8 cellular contexts compared by ENCODE assay signal in the genomic region with DNA sequence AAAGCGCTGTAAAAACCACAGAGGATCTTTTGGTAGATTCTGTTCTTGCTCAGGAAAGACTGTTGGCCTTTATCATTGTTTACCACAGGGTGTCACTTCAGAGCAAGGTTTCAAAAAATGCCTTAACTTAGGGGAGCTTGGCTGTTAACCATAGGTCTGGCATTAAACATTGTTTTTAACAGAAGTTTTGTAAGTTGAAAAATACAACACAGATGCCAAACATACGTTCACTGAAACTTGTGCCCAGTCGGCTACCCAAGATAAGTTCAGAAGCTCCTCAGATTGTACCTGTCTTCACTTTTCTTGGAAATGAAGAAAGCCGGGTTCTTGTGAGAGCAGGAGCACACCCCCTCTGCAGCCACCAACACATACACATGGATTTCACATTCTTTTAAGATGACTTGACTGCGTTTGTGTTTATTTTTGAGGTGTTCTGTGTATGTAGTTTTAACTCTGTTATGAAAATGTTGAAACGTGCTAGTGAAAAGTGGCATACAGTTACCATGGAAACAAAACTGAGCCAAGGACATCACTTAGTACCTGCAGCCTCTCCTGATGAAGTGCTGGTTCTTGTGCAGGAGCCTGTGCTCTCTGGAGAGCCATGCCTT.
DNase-seq lines count a peak whose midpoint lies in the region; ATAC-seq and TF ChIP-seq lines count a peak whose summit lies in the region.

No MANE protein-coding gene starts in this region.

- peak; percentile 53 for DNase-seq in HFFc6
- DNase-seq in RWPE2 (ENCODE audit: low spot score) = no peak
- peak; percentile 20 to 74 for DNase-seq in foreskin fibroblast
- no peak for DNase-seq in stimulated activated naive CD4-positive, alpha-beta T cell (lab: John Stamatoyannopoulos, UW)

- H3K27me3 Mint-ChIP-seq in HFFc6 (ENCODE audit: insufficient read depth) = peaks cover 9% of the 10 kb centered on the region

- H3K4me3 Mint-ChIP-seq in HFFc6 = no peak overlapping the region

- H3K36me3 Mint-ChIP-seq in HFFc6 (ENCODE audit: low read depth) = no peaks in the 10 kb centered on the region

- H3K4me1 ChIP-seq in RWPE2 (ENCODE audit: insufficient read depth, poor library complexity, severe bottlenecking) (no peaks in the 10 kb centered on the region), skeletal muscle satellite cell (ENCODE audit: control insufficient read depth, insufficient read depth, low read length) (peaks cover 3% of the 10 kb centered on the region)

- H3K4me2 ChIP-seq in skeletal muscle satellite cell (ENCODE audit: low read length) = peak overlapping the region; percentile 19

- no peak overlapping the region for H3K4me3 ChIP-seq in RWPE2 (ENCODE audit: severe bottlenecking)
- no peak overlapping the region for H3K4me3 ChIP-seq in foreskin fibroblast (ENCODE audit: low read depth in 1 of 2, low read length in 2 of 2)
- no peak overlapping the region for H3K4me3 ChIP-seq in skeletal muscle satellite cell (ENCODE audit: low read length)

- no peaks in the 10 kb centered on the region for H3K9me3 Mint-ChIP-seq in HFFc6

- ATAC-seq in RWPE2 (ENCODE audit: low read depth) (peak; percentile 76), GM21360 (IDR thresholded peaks at IDR 0.05; ENCODE audit: unreplicated experiment) (no peak), HG02840 (IDR thresholded peaks at IDR 0.05; ENCODE audit: low FRiP score, unreplicated experiment) (no peak)

- H3K9ac ChIP-seq in skeletal muscle satellite cell (ENCODE audit: low read depth, low read length) = no peak overlapping the region

- peaks cover 2% of the 10 kb centered on the region for H3K27me3 ChIP-seq in RWPE2 (ENCODE audit: insufficient read depth, poor library complexity, severe bottlenecking)
- H3K27me3 ChIP-seq in skeletal muscle satellite cell (ENCODE audit: control insufficient read depth, insufficient read depth, low read length) = peaks cover 2% of the 10 kb centered on the region

- no peak overlapping the region for H3K27ac Mint-ChIP-seq in HFFc6

- no peaks in the 10 kb centered on the region; the same call in 1 of the 2 replicates for H3K4me1 Mint-ChIP-seq in HFFc6 (ENCODE audit: low read depth)

- no peaks in the 10 kb centered on the region for H3K36me3 ChIP-seq in RWPE2 (ENCODE audit: low read depth)
- H3K36me3 ChIP-seq in skeletal muscle satellite cell (ENCODE audit: insufficient read depth, low read length) = no peaks in the 10 kb centered on the region

- peak; percentile 80 for TF ChIP-seq CTCF in C4-2B (conservative IDR thresholded peaks at IDR 0.05)
- peak; percentile 81 for TF ChIP-seq CTCF in HFFc6 (IDR thresholded peaks at IDR 0.05)
- TF ChIP-seq CTCF in RWPE2 (IDR thresholded peaks at IDR 0.05; ENCODE audit: poor library complexity, severe bottlenecking) = peak; percentile 76
- TF ChIP-seq CTCF in foreskin fibroblast (IDR thresholded peaks at IDR 0.05; ENCODE audit: low read depth, low read length) = peak; percentile 62

- no peaks in the 10 kb centered on the region for H3K9me3 ChIP-seq in RWPE2 (ENCODE audit: severe bottlenecking)
- H3K9me3 ChIP-seq in skeletal muscle satellite cell (replicated peaks; ENCODE audit: low read length) = no peaks in the 10 kb centered on the region

- H3K27ac ChIP-seq in C4-2B (peak overlapping the region; percentile 99), RWPE2 (ENCODE audit: poor library complexity, severe bottlenecking) (no peak overlapping the region)

Comparison
In these comparisons a context has a peak if more than half of its experiments do, and no peak if none do; other contexts are left out.
1. DNase-seq: peak in HFFc6 (single experiment) and foreskin fibroblast (2 of 2); none in RWPE2 (single experiment) and stimulated activated naive CD4-positive, alpha-beta T cell (0 of 6).
2. Peak in every context shown above with its lines, with median percentiles within 50 percentile points of each other: CTCF ChIP-seq.